Comparison of ENCODE assay signal across 23 cellular contexts in genomic region chr4:38170380-38170779, GRCh38.
"Had no signal": no experiment of that assay in that cellular context is flagged by ENCODE, and none has a peak within 500 bp of the region (broad histone marks: within the 10 kb centered on the region; RNA-seq: fewer than 3 reads in every experiment).

No MANE protein-coding gene starts in this region.

- H3K9ac ChIP-seq: neural progenitor cell, parathyroid adenoma had no signal

- ATAC-seq: activated CD4-positive, alpha-beta T cell treated with anti-CD3 and anti-CD28 coated beads for 36 hours; activated CD8-positive, alpha-beta memory T cell treated with anti-CD3 and anti-CD28 coated beads, Interleukin-2, amount 10 ng/mL, durations not matched to agents 7 days and 5 days; activated CD8-positive, alpha-beta T cell treated with anti-CD3 and anti-CD28 coated beads, Interleukin-2, amount 10 ng/mL, durations not matched to agents 7 days and 5 days; activated naive CD4-positive, alpha-beta T cell treated with anti-CD3 and anti-CD28 coated beads, Interleukin-2, amount 50 U/mL, for 72 hours; naive thymus-derived CD8-positive, alpha-beta T cell; psoas muscle had no signal

- H3K4me2 ChIP-seq: neural progenitor cell had no signal

- H3K27ac Mint-ChIP-seq: activated CD4-positive, alpha-beta T cell treated with anti-CD3 and anti-CD28 coated beads for 36 hours; activated CD8-positive, alpha-beta memory T cell treated with anti-CD3 and anti-CD28 coated beads, Interleukin-2, amount 10 ng/mL, durations not matched to agents 7 days and 5 days; activated CD8-positive, alpha-beta T cell treated with anti-CD3 and anti-CD28 coated beads, Interleukin-2, amount 10 ng/mL, durations not matched to agents 7 days and 5 days; activated naive CD4-positive, alpha-beta T cell treated with anti-CD3 and anti-CD28 coated beads, Interleukin-2, amount 50 U/mL, for 72 hours; activated T-helper 2 cell treated with anti-CD3 and anti-CD28 coated beads, Interferon-gamma antibody, Interleukin-2, Interleukin-4, amounts not matched to agents 10 μg/mL and 5 μg/mL and 100 μg/mL, durations not matched to agents 14 hours and 24 hours and 36 hours; naive thymus-derived CD8-positive, alpha-beta T cell; neural progenitor cell had no signal

- H3K4me1 ChIP-seq: left ventricle myocardium inferior, neural progenitor cell, parathyroid adenoma, psoas muscle had no signal

- H3K27me3 ChIP-seq: body of pancreas, esophagus squamous epithelium, neural progenitor cell, spleen, tibial nerve had no signal

- H3K27me3 Mint-ChIP-seq: activated CD4-positive, alpha-beta T cell treated with anti-CD3 and anti-CD28 coated beads for 36 hours; naive thymus-derived CD8-positive, alpha-beta T cell had no signal

- H3K36me3 Mint-ChIP-seq: neural progenitor cell had no signal

- H3K27ac ChIP-seq: esophagus squamous epithelium, left ventricle myocardium inferior, neural progenitor cell, parathyroid adenoma, psoas muscle, spleen, tibial nerve had no signal

- H3K79me2 ChIP-seq: parathyroid adenoma had no signal

- H3K4me3 ChIP-seq: body of pancreas, esophagus squamous epithelium, left ventricle myocardium inferior, lung, neural progenitor cell, psoas muscle, spleen, tibial nerve had no signal

- H3K36me3 ChIP-seq: esophagus squamous epithelium, left ventricle myocardium inferior, neural progenitor cell, spleen, tibial nerve had no signal

- H3K9me3 ChIP-seq: body of pancreas, esophagus squamous epithelium, left ventricle myocardium inferior, psoas muscle, tibial nerve had no signal

- DNase-seq: activated CD4-positive, alpha-beta T cell treated with anti-CD3 and anti-CD28 coated beads for 36 hours; activated CD4-positive, CD25-positive, alpha-beta regulatory T cell; activated CD8-positive, alpha-beta memory T cell treated with anti-CD3 and anti-CD28 coated beads, Interleukin-2, amount 10 ng/mL, durations not matched to agents 7 days and 5 days; activated CD8-positive, alpha-beta T cell treated with anti-CD3 and anti-CD28 coated beads, Interleukin-2, amount 10 ng/mL, durations not matched to agents 7 days and 5 days; activated T-cell treated with anti-CD3 and anti-CD28 coated beads, Interleukin-2, amount 50 U/mL, for 48 hours; body of pancreas; dermis blood vessel endothelial cell; effector CD4-positive, alpha-beta T cell; esophagus squamous epithelium; glutamatergic neuron; islet precursor cell; left ventricle myocardium inferior; naive thymus-derived CD8-positive, alpha-beta T cell; occipital lobe; psoas muscle; spleen; stimulated activated naive CD4-positive, alpha-beta T cell treated with Interleukin-2 at 50 U/mL for 16 hours had no signal

- H2AFZ ChIP-seq: neural progenitor cell, parathyroid adenoma had no signal

- H3K4me3 Mint-ChIP-seq: activated CD4-positive, alpha-beta T cell treated with anti-CD3 and anti-CD28 coated beads for 36 hours; activated CD8-positive, alpha-beta memory T cell treated with anti-CD3 and anti-CD28 coated beads, Interleukin-2, amount 10 ng/mL, durations not matched to agents 7 days and 5 days; activated CD8-positive, alpha-beta T cell treated with anti-CD3 and anti-CD28 coated beads, Interleukin-2, amount 10 ng/mL, durations not matched to agents 7 days and 5 days; naive thymus-derived CD8-positive, alpha-beta T cell; neural progenitor cell had no signal
